In genomic region chr6:55497694-55498093, GRCh38 we compare ENCODE assay signal across 27 cellular contexts.
"Had no signal": no experiment of that assay in that cellular context is flagged by ENCODE, and none has a peak within 500 bp of the region (broad histone marks: within the 10 kb centered on the region; RNA-seq: fewer than 3 reads in every experiment).

No MANE protein-coding gene starts in this region.

- H3K9me3 Mint-ChIP-seq: activated CD4-positive, alpha-beta T cell treated with anti-CD3 and anti-CD28 coated beads, Interleukin-2, amount 10 ng/mL, durations not matched to agents 7 days and 5 days; activated T-helper 2 cell treated with anti-CD3 and anti-CD28 coated beads, Interferon-gamma antibody, Interleukin-2, Interleukin-4, amounts not matched to agents 10 μg/mL and 5 μg/mL and 100 μg/mL, durations not matched to agents 14 hours and 24 hours and 36 hours; T-helper 1 cell treated with Interleukin-12 subunit alpha and Interleukin-12 subunit beta and Interleukin-4 antibody, amounts not matched to agents 30 μg/mL and 1 μg/mL, for 36 hours had no signal

- H3K9me3 ChIP-seq: ascending aorta, SJSA1, SK-N-SH had no signal

- H3K27ac Mint-ChIP-seq: activated CD4-positive, alpha-beta T cell treated with anti-CD3 and anti-CD28 coated beads for 36 hours; activated CD4-positive, alpha-beta T cell treated with anti-CD3 and anti-CD28 coated beads, Interleukin-2, amount 10 ng/mL, durations not matched to agents 7 days and 5 days; activated CD8-positive, alpha-beta T cell treated with anti-CD3 and anti-CD28 coated beads, Interleukin-2, amount 10 ng/mL, durations not matched to agents 7 days and 5 days; activated naive CD4-positive, alpha-beta T cell treated with anti-CD3 and anti-CD28 coated beads, Interleukin-2, amount 50 U/mL, for 24 hours; activated naive CD8-positive, alpha-beta T cell treated with anti-CD3 and anti-CD28 coated beads, Interleukin-2, amount 10 ng/mL, durations not matched to agents 7 days and 5 days; activated T-cell treated with anti-CD3 and anti-CD28 coated beads, Interleukin-2, amount 50 U/mL, for 24 hours; activated T-helper 2 cell treated with anti-CD3 and anti-CD28 coated beads, Interferon-gamma antibody, Interleukin-2, Interleukin-4, amounts not matched to agents 10 μg/mL and 5 μg/mL and 100 μg/mL, durations not matched to agents 14 hours and 24 hours and 36 hours; T-helper 1 cell treated with Interleukin-12 subunit alpha and Interleukin-12 subunit beta and Interleukin-4 antibody, amounts not matched to agents 30 μg/mL and 1 μg/mL, for 36 hours; T-helper 2 cell treated with Interferon-gamma antibody and Interleukin-4, amounts not matched to agents 5 μg/mL and 100 μg/mL, for 36 hours had no signal

- H3K4me1 ChIP-seq: ascending aorta, SJSA1 had no signal

- H3K36me3 ChIP-seq: ascending aorta, cardiac muscle cell, SJSA1 had no signal

- H3K27ac ChIP-seq: ascending aorta, cardiac muscle cell, SJSA1 had no signal

- H3K4me3 Mint-ChIP-seq: activated CD4-positive, alpha-beta T cell treated with anti-CD3 and anti-CD28 coated beads for 36 hours; activated CD4-positive, alpha-beta T cell treated with anti-CD3 and anti-CD28 coated beads, Interleukin-2, amount 10 ng/mL, durations not matched to agents 7 days and 5 days; activated CD8-positive, alpha-beta T cell treated with anti-CD3 and anti-CD28 coated beads, Interleukin-2, amount 10 ng/mL, durations not matched to agents 7 days and 5 days; activated naive CD4-positive, alpha-beta T cell treated with anti-CD3 and anti-CD28 coated beads, Interleukin-2, amount 50 U/mL, for 24 hours; activated naive CD8-positive, alpha-beta T cell treated with anti-CD3 and anti-CD28 coated beads, Interleukin-2, amount 10 ng/mL, durations not matched to agents 7 days and 5 days; activated T-cell treated with anti-CD3 and anti-CD28 coated beads, Interleukin-2, amount 50 U/mL, for 24 hours; central memory CD8-positive, alpha-beta T cell; T-helper 1 cell treated with Interleukin-12 subunit alpha and Interleukin-12 subunit beta and Interleukin-4 antibody, amounts not matched to agents 30 μg/mL and 1 μg/mL, for 36 hours; T-helper 2 cell treated with Interferon-gamma antibody and Interleukin-4, amounts not matched to agents 5 μg/mL and 100 μg/mL, for 36 hours had no signal

- H3K27me3 Mint-ChIP-seq: activated CD4-positive, alpha-beta T cell treated with anti-CD3 and anti-CD28 coated beads for 36 hours; activated CD4-positive, alpha-beta T cell treated with anti-CD3 and anti-CD28 coated beads, Interleukin-2, amount 10 ng/mL, durations not matched to agents 7 days and 5 days; activated naive CD4-positive, alpha-beta T cell treated with anti-CD3 and anti-CD28 coated beads, Interleukin-2, amount 50 U/mL, for 24 hours; activated naive CD8-positive, alpha-beta T cell treated with anti-CD3 and anti-CD28 coated beads, Interleukin-2, amount 10 ng/mL, durations not matched to agents 7 days and 5 days; activated T-cell treated with anti-CD3 and anti-CD28 coated beads, Interleukin-2, amount 50 U/mL, for 24 hours; central memory CD8-positive, alpha-beta T cell had no signal

- H3K36me3 Mint-ChIP-seq: activated naive CD4-positive, alpha-beta T cell treated with anti-CD3 and anti-CD28 coated beads, Interleukin-2, amount 50 U/mL, for 24 hours; activated naive CD8-positive, alpha-beta T cell treated with anti-CD3 and anti-CD28 coated beads, Interleukin-2, amount 10 ng/mL, durations not matched to agents 7 days and 5 days had no signal

- H3K4me1 Mint-ChIP-seq: activated CD4-positive, alpha-beta T cell treated with anti-CD3 and anti-CD28 coated beads for 36 hours; activated CD4-positive, alpha-beta T cell treated with anti-CD3 and anti-CD28 coated beads, Interleukin-2, amount 10 ng/mL, durations not matched to agents 7 days and 5 days; activated naive CD4-positive, alpha-beta T cell treated with anti-CD3 and anti-CD28 coated beads, Interleukin-2, amount 50 U/mL, for 24 hours; activated naive CD8-positive, alpha-beta T cell treated with anti-CD3 and anti-CD28 coated beads, Interleukin-2, amount 10 ng/mL, durations not matched to agents 7 days and 5 days; central memory CD8-positive, alpha-beta T cell had no signal

- DNase-seq: activated CD4-positive, alpha-beta T cell treated with anti-CD3 and anti-CD28 coated beads for 36 hours; activated CD4-positive, alpha-beta T cell treated with anti-CD3 and anti-CD28 coated beads, Interleukin-2, amount 10 ng/mL, durations not matched to agents 7 days and 5 days; activated CD4-positive, alpha-beta T cell treated with anti-CD3 and anti-CD28 coated beads, Interleukin-2, amount 50 U/mL, for 48 hours; activated CD8-positive, alpha-beta T cell treated with anti-CD3 and anti-CD28 coated beads, Interleukin-2, amount 10 ng/mL, durations not matched to agents 7 days and 5 days; activated gamma-delta T cell; activated naive CD4-positive, alpha-beta T cell treated with Interleukin-2 at 50 U/mL for 16 hours; activated naive CD8-positive, alpha-beta T cell treated with anti-CD3 and anti-CD28 coated beads, Interleukin-2, amount 10 ng/mL, durations not matched to agents 7 days and 5 days; activated T-cell treated with anti-CD3 and anti-CD28 coated beads, Interleukin-2, amount 50 U/mL, for 24 hours; amygdala; NCI-H1092 treated with DMSO at 0.1 percent for 48 hours; NCI-H1417 treated with DMSO at 0.1 percent for 48 hours; NCI-H1930; NCI-H2081 treated with DMSO at 0.1 percent for 48 hours; NCI-H345; NCI-H510A; NCI-H69; RPMI8226; SHP77 treated with DMSO at 0.1 percent for 48 hours; SK-N-SH had no signal

- H3K27me3 ChIP-seq: ascending aorta, cardiac muscle cell, SJSA1 had no signal

- H3K4me2 ChIP-seq: SK-N-SH had no signal

- H3K4me3 ChIP-seq: ascending aorta, cardiac muscle cell, SJSA1 had no signal

- H3K9ac ChIP-seq: SK-N-SH had no signal
